ENCODE assay signal across 2 cellular contexts in genomic region chr12:49260831-49261363, GRCh38.
TF ChIP-seq lines count a peak whose summit lies in the region.

No MANE protein-coding gene starts in this region.

TF ChIP-seq in SK-N-SH, 30 proteins besides CTCF, POLR2A, EP300 and RAD21 (continued from another document):
- TF ChIP-seq, protein P1, sequence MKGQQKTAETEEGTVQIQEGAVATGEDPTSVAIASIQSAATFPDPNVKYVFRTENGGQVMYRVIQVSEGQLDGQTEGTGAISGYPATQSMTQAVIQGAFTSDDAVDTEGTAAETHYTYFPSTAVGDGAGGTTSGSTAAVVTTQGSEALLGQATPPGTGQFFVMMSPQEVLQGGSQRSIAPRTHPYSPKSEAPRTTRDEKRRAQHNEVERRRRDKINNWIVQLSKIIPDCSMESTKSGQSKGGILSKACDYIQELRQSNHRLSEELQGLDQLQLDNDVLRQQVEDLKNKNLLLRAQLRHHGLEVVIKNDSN (IDR thresholded peaks at IDR 0.05; ENCODE audit: borderline replicate concordance, low read depth) = no peak
- TF ChIP-seq FOXM1 (IDR thresholded peaks at IDR 0.05; ENCODE audit: low read depth) (no peak), RXRA (IDR thresholded peaks at IDR 0.05; ENCODE audit: borderline replicate concordance, low read depth) (no peak), CHD2 (IDR thresholded peaks at IDR 0.05; ENCODE audit: low read length, partially characterized antibody) (no peak), NRF1 (IDR thresholded peaks at IDR 0.05; ENCODE audit: low read depth, low read length) (no peak)
- TF ChIP-seq, protein P2, sequence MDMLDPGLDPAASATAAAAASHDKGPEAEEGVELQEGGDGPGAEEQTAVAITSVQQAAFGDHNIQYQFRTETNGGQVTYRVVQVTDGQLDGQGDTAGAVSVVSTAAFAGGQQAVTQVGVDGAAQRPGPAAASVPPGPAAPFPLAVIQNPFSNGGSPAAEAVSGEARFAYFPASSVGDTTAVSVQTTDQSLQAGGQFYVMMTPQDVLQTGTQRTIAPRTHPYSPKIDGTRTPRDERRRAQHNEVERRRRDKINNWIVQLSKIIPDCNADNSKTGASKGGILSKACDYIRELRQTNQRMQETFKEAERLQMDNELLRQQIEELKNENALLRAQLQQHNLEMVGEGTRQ (IDR thresholded peaks at IDR 0.05; ENCODE audit: borderline replicate concordance, low read depth, low read length) = no peak

TF ChIP-seq in SK-N-SH treated with all-trans-retinoic acid at 6 μM for 48 hours, 23 proteins besides CTCF, POLR2A, EP300 and RAD21 (continued from another document):
- TF ChIP-seq, protein P3, sequence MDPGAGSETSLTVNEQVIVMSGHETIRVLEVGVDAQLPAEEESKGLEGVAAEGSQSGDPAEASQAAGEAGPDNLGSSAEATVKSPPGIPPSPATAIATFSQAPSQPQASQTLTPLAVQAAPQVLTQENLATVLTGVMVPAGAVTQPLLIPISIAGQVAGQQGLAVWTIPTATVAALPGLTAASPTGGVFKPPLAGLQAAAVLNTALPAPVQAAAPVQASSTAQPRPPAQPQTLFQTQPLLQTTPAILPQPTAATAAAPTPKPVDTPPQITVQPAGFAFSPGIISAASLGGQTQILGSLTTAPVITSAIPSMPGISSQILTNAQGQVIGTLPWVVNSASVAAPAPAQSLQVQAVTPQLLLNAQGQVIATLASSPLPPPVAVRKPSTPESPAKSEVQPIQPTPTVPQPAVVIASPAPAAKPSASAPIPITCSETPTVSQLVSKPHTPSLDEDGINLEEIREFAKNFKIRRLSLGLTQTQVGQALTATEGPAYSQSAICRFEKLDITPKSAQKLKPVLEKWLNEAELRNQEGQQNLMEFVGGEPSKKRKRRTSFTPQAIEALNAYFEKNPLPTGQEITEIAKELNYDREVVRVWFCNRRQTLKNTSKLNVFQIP (CRISPR knock-in tag; IDR thresholded peaks at IDR 0.05; ENCODE audit: borderline replicate concordance, low read depth) = no peak
- no peak for TF ChIP-seq PATZ1 (CRISPR knock-in tag; IDR thresholded peaks at IDR 0.05; ENCODE audit: borderline replicate concordance)
- no peak for TF ChIP-seq CSDC2 (CRISPR knock-in tag; IDR thresholded peaks at IDR 0.05)
- no peak for TF ChIP-seq CREB5 (CRISPR knock-in tag; IDR thresholded peaks at IDR 0.05; ENCODE audit: low read depth)
- TF ChIP-seq ZFP3 (CRISPR knock-in tag; IDR thresholded peaks at IDR 0.05) = no peak
- no peak for TF ChIP-seq BACH2 (CRISPR knock-in tag; IDR thresholded peaks at IDR 0.05; ENCODE audit: borderline replicate concordance)
